Comparison of ENCODE assay signal across 8 cellular contexts in genomic region chr19:19591133-19591825, GRCh38. TPM values are rescaled to one million over a fixed set of nuclear protein-coding genes. Genes with fewer than 3 reads are reported as not detected.
A peak's percentile ranks its signal among the peaks of the same experiment; 100 is the strongest.
DNase-seq lines count a peak whose midpoint lies in the region; TF ChIP-seq lines count a peak whose summit lies in the region.

No MANE protein-coding gene starts in this region.

- H3K9me3 ChIP-seq in esophagus muscularis mucosa: no peaks in the 10 kb centered on the region

- H3K36me3 ChIP-seq in esophagus muscularis mucosa: no peaks in the 10 kb centered on the region

- intact Hi-C loops in esophagus muscularis mucosa (cut with DNase I): no loop called here

- WGBS in esophagus muscularis mucosa: 45% methylated on average over 8 of the region's 13 CpGs

- TF ChIP-seq EP300 in esophagus muscularis mucosa (IDR thresholded peaks at IDR 0.05): no peak

- TF ChIP-seq POLR2A in GM19099 (IDR thresholded peaks at IDR 0.05; ENCODE audit: extremely low read depth, insufficient read length, low read depth) (peak; percentile 10), esophagus muscularis mucosa (IDR thresholded peaks at IDR 0.05; ENCODE audit: low read depth) (no peak)

- no peak for TF ChIP-seq CTCF in esophagus muscularis mucosa (IDR thresholded peaks at IDR 0.05)
- no peak for TF ChIP-seq CTCF in retinal pigment epithelial cell (conservative IDR thresholded peaks at IDR 0.05; ENCODE audit: low read depth, low read length)

- H3K4me3 ChIP-seq in esophagus muscularis mucosa (peak overlapping the region in 1 of 4 donors; percentile 6), retinal pigment epithelial cell (ENCODE audit: low read length) (no peak overlapping the region)

- H3K4me1 ChIP-seq in esophagus muscularis mucosa: peaks cover 4 to 14% (median 13%) of the 10 kb centered on the region in 4 donors

- peak overlapping the region; percentile 23 to 60 (median 34) for H3K27ac ChIP-seq in esophagus muscularis mucosa (replicated peaks in 1 of 4)

- no peaks in the 10 kb centered on the region for H3K27me3 ChIP-seq in esophagus muscularis mucosa

- DNase-seq in A172 (ENCODE audit: low spot score) (peak; percentile 98), M059J (ENCODE audit: low read depth) (peak; percentile 97), esophagus muscularis mucosa (ENCODE audit: extremely low spot score) (no peak), retinal pigment epithelial cell (ENCODE audit: low read depth) (peak; percentile 92), NOMO-1 treated with DMSO at 0.1 percent for 48 hours (lab: John Stamatoyannopoulos, UW; ENCODE audit: unreplicated experiment) (no peak), NCI-H524 (lab: John Stamatoyannopoulos, UW) (no peak)
- peak; percentile 75 for DNase-seq in activated CD8-positive, alpha-beta memory T cell treated with anti-CD3 and anti-CD28 coated beads for 24 hours

RNA-seq across cellular contexts. Expression of gene PBX4, which starts 27.2 kb away (rescaled TPM):
- total RNA-seq in A172 (2014; rRNA removed; shearing (Covaris generic)): 3.6 and 3.9 TPM in 2 replicates
- 0.54 and 0.94 TPM in 2 replicates for total RNA-seq in M059J (2014; rRNA removed; shearing (Covaris generic))
- total RNA-seq in esophagus muscularis mucosa: 1 to 10 TPM in 1 of 4 donors, under 1 TPM in 2, not detected in 1; 0.66 to 3.7 (median 0.98) TPM

RNA-seq across cellular contexts. Expression of gene LPAR2, which starts 36.7 kb away (rescaled TPM):
- 2.1 and 3.0 TPM in 2 replicates for total RNA-seq in A172 (2014; rRNA removed; shearing (Covaris generic))
- total RNA-seq in M059J (2014; rRNA removed; shearing (Covaris generic)): 5.0 and 7.7 TPM in 2 replicates
- total RNA-seq in esophagus muscularis mucosa: 1 to 10 TPM in 2 of 4 donors, under 1 TPM in 2; 0.69 to 2.7 (median 1.0) TPM

RNA-seq across cellular contexts. Expression of gene GMIP, which starts 52.2 kb away (rescaled TPM):
- total RNA-seq in A172 (2014; rRNA removed; shearing (Covaris generic)): 8.7 and 12.0 TPM in 2 replicates
- 9.5 and 12.4 TPM in 2 replicates for total RNA-seq in M059J (2014; rRNA removed; shearing (Covaris generic))
- total RNA-seq in esophagus muscularis mucosa: 10 to 100 TPM in 1 of 4 donors, 1 to 10 TPM in 3; 6.9 to 15.9 (median 7.5) TPM

RNA-seq across cellular contexts. Expression of gene CILP2, which starts 53.2 kb away (rescaled TPM):
- total RNA-seq in A172 (2014; rRNA removed; shearing (Covaris generic)): 0.02 and 0.05 TPM in 2 replicates
- total RNA-seq in M059J (2014; rRNA removed; shearing (Covaris generic)): 0.22 and 0.99 TPM in 2 replicates
- under 1 TPM; 0.13 to 0.52 (median 0.29) TPM for total RNA-seq in esophagus muscularis mucosa

Comparison
In these comparisons a context has a peak if more than half of its experiments do, and no peak if none do; other contexts are left out.
1. DNase-seq: peak in A172 (single experiment), M059J (single experiment), activated CD8-positive, alpha-beta memory T cell treated with anti-CD3 and anti-CD28 coated beads for 24 hours (single experiment) and retinal pigment epithelial cell (single experiment); none in esophagus muscularis mucosa (single experiment), NOMO-1 treated with DMSO at 0.1 percent for 48 hours (single experiment) and NCI-H524 (0 of 2).